Comparison of ENCODE assay signal across 1 cellular context in genomic region chr1:67761054-67761453, GRCh38.
TF ChIP-seq lines count a peak whose summit lies in the region.

No MANE protein-coding gene starts in this region.

TF ChIP-seq in K562, 482 proteins besides CTCF, POLR2A, EP300 and RAD21:
- TF ChIP-seq ZNF3 (CRISPR knock-in tag; IDR thresholded peaks at IDR 0.05): no peak
- TF ChIP-seq ZBTB1 (CRISPR knock-in tag; IDR thresholded peaks at IDR 0.05; ENCODE audit: borderline replicate concordance, low read depth): no peak
- TF ChIP-seq STAT5B (CRISPR knock-in tag; IDR thresholded peaks at IDR 0.05): no peak
- TF ChIP-seq VEZF1 (CRISPR knock-in tag; IDR thresholded peaks at IDR 0.05): no peak
- no peak for TF ChIP-seq ETV6 (IDR thresholded peaks at IDR 0.05; ENCODE audit: borderline replicate concordance in 1 of 2, low read depth in 2 of 2, low read length in 1 of 2)
- TF ChIP-seq ETV6 (CRISPR knock-in tag; IDR thresholded peaks at IDR 0.05; ENCODE audit: borderline replicate concordance): no peak
- no peak for TF ChIP-seq KDM2B (CRISPR knock-in tag; IDR thresholded peaks at IDR 0.05)
- TF ChIP-seq DPF2 (IDR thresholded peaks at IDR 0.05): no peak
- TF ChIP-seq BRF2 (IDR thresholded peaks at IDR 0.05; ENCODE audit: borderline replicate concordance, insufficient read depth, insufficient read length): no peak
- TF ChIP-seq TSHZ1 (CRISPR knock-in tag; IDR thresholded peaks at IDR 0.05): no peak
- TF ChIP-seq ZBED1 (IDR thresholded peaks at IDR 0.05): no peak
- no peak for TF ChIP-seq IFI16 (CRISPR knock-in tag; IDR thresholded peaks at IDR 0.05)
- TF ChIP-seq ETV5 (CRISPR knock-in tag; IDR thresholded peaks at IDR 0.05; ENCODE audit: low read depth): no peak
- no peak for TF ChIP-seq ZNF518B (CRISPR knock-in tag; IDR thresholded peaks at IDR 0.05)
- no peak for TF ChIP-seq CREM (IDR thresholded peaks at IDR 0.05; ENCODE audit: low read depth)
- TF ChIP-seq PCBP2 (IDR thresholded peaks at IDR 0.05; ENCODE audit: low read depth, low read length, poor library complexity, severe bottlenecking): no peak
- TF ChIP-seq SMAD3 (CRISPR knock-in tag; conservative IDR thresholded peaks at IDR 0.05): no peak
- no peak for TF ChIP-seq CEBPB (tag; IDR thresholded peaks at IDR 0.05)
- TF ChIP-seq ATF3 (IDR thresholded peaks at IDR 0.05): no peak
- TF ChIP-seq ATF3 (CRISPR knock-in tag; conservative IDR thresholded peaks at IDR 0.05): no peak
- no peak for TF ChIP-seq BCLAF1 (IDR thresholded peaks at IDR 0.05; ENCODE audit: borderline replicate concordance in 1 of 2, control insufficient read depth in 1 of 2, low read depth in 2 of 2, low read length in 1 of 2)
